In genomic region chr9:37187713-37188439, GRCh38 we compare ENCODE assay signal across 9 cellular contexts.
DNase-seq lines count a peak whose midpoint lies in the region; ATAC-seq and TF ChIP-seq lines count a peak whose summit lies in the region.
"Had no signal": no experiment of that assay in that cellular context is flagged by ENCODE, and none has a peak within 500 bp of the region (broad histone marks: within the 10 kb centered on the region; RNA-seq: fewer than 3 reads in every experiment).

No MANE protein-coding gene starts in this region.

- no peak for TF ChIP-seq POLR2A in body of pancreas (IDR thresholded peaks at IDR 0.05)

- H3K27me3 ChIP-seq in body of pancreas: no peaks in the 10 kb centered on the region

- no peaks in the 10 kb centered on the region for H3K4me1 ChIP-seq in body of pancreas
- H3K4me1 ChIP-seq: left ventricle myocardium inferior had no signal

- no peaks in the 10 kb centered on the region for H3K9me3 ChIP-seq in body of pancreas
- H3K9me3 ChIP-seq: left ventricle myocardium inferior had no signal

- H3K36me3 ChIP-seq in body of pancreas (replicated peaks in 1 of 2; ENCODE audit: insufficient read depth in 1 of 2, low read depth in 2 of 2): peaks cover 0 to 2% of the 10 kb centered on the region in 2 donors
- H3K36me3 ChIP-seq: left ventricle myocardium inferior had no signal

- 83 to 93% methylated on average over 5 of the region's 5 CpGs for WGBS in body of pancreas, 2 donors

- intact Hi-C loops in sciatic nerve (cut with DNase I) (no loop called here), body of pancreas (cut with DNase I) (no loop called here), left colon (cut with DNase I, micrococcal nuclease) (no loop called here)

- no peak overlapping the region for H3K27ac ChIP-seq in body of pancreas
- H3K27ac ChIP-seq: left ventricle myocardium inferior had no signal

- DNase-seq in LHCN-M2 (ENCODE audit: low read depth) (peak; percentile 75), kidney tubule cell (ENCODE audit: low spot score) (peak; percentile 22), sciatic nerve (ENCODE audit: low spot score) (no peak), body of pancreas (no peak), left colon (no peak)
- DNase-seq in stimulated activated naive CD4-positive, alpha-beta T cell (lab: John Stamatoyannopoulos, UW): no peak
- DNase-seq: left ventricle myocardium inferior had no signal

- ATAC-seq in GM18517 (IDR thresholded peaks at IDR 0.05; ENCODE audit: unreplicated experiment) (peak; percentile 75), GM21723 (IDR thresholded peaks at IDR 0.05; ENCODE audit: unreplicated experiment) (peak; percentile 82), sciatic nerve (no peak), body of pancreas (no peak), left colon (no peak)

- no peak overlapping the region for H3K4me3 ChIP-seq in body of pancreas
- H3K4me3 ChIP-seq: left ventricle myocardium inferior had no signal

- TF ChIP-seq CTCF in body of pancreas (IDR thresholded peaks at IDR 0.05): no peak

Comparison
In these comparisons a context has a peak if more than half of its experiments do, and no peak if none do; other contexts are left out.
1. ATAC-seq: peak in GM18517 (single experiment) and GM21723 (single experiment); none in sciatic nerve (single experiment), body of pancreas (single experiment) and left colon (single experiment).
2. DNase-seq: peak in LHCN-M2 (single experiment) and kidney tubule cell (single experiment); none in sciatic nerve (single experiment), body of pancreas (0 of 4), stimulated activated naive CD4-positive, alpha-beta T cell (0 of 6) and left colon (0 of 2).